Comparison of ENCODE assay signal across 10 cellular contexts in the genomic region with DNA sequence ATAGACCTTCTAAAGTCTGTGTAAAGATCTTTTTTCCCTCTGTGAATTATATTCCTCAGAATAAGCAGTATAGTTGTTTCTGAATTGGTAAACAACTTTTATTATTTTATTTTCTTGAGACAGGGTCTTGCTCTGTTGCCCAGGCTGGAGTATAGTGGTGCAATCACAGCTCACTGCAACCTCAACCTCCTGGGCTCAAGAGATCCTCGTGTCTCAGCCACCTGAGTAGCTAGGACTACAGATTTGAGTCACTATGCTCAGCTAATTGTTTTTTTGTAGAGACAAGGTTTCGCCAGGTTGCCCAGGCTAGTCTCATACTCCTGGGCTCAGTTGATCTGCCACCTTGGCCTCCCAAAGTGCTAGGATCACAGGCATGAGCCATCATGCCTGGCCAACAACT.
"Had no signal": no experiment of that assay in that cellular context is flagged by ENCODE, and none has a peak within 500 bp of the region (broad histone marks: within the 10 kb centered on the region; RNA-seq: fewer than 3 reads in every experiment).

No MANE protein-coding gene starts in this region.

- H3K4me3 ChIP-seq: GM23248 had no signal

- H3K9ac ChIP-seq: GM23248 had no signal

- H3K9me3 Mint-ChIP-seq: H9, HFFc6, IgD-negative memory B cell had no signal

- H3K4me3 Mint-ChIP-seq: H9, HFFc6, IgD-negative memory B cell had no signal

- DNase-seq: GM23248, H9, HCEC 1CT, HFFc6, Kasumi-1, KG1 had no signal

- H3K27ac Mint-ChIP-seq: H9, HFFc6, IgD-negative memory B cell had no signal

- H3K27ac ChIP-seq: GM23248 had no signal

- H2AFZ ChIP-seq: GM23248 had no signal

- FAIRE-seq: H1, H54, HTR-8/SVneo had no signal

- H3K36me3 Mint-ChIP-seq: IgD-negative memory B cell had no signal
